In genomic region chr1:58447891-58448290, GRCh38 we compare ENCODE assay signal across 1 cellular context.
TF ChIP-seq lines count a peak whose summit lies in the region.

No MANE protein-coding gene starts in this region.

TF ChIP-seq in SK-N-SH treated with all-trans-retinoic acid at 6 μM for 48 hours, 23 proteins besides CTCF, POLR2A, EP300 and RAD21 (continued from another document):
- TF ChIP-seq, protein P1, sequence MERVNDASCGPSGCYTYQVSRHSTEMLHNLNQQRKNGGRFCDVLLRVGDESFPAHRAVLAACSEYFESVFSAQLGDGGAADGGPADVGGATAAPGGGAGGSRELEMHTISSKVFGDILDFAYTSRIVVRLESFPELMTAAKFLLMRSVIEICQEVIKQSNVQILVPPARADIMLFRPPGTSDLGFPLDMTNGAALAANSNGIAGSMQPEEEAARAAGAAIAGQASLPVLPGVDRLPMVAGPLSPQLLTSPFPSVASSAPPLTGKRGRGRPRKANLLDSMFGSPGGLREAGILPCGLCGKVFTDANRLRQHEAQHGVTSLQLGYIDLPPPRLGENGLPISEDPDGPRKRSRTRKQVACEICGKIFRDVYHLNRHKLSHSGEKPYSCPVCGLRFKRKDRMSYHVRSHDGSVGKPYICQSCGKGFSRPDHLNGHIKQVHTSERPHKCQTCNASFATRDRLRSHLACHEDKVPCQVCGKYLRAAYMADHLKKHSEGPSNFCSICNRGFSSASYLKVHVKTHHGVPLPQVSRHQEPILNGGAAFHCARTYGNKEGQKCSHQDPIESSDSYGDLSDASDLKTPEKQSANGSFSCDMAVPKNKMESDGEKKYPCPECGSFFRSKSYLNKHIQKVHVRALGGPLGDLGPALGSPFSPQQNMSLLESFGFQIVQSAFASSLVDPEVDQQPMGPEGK (CRISPR knock-in tag; IDR thresholded peaks at IDR 0.05; ENCODE audit: borderline replicate concordance), result no peak
- TF ChIP-seq BACH2 (CRISPR knock-in tag; IDR thresholded peaks at IDR 0.05; ENCODE audit: borderline replicate concordance) (no peak), OSR1 (CRISPR knock-in tag; IDR thresholded peaks at IDR 0.05) (no peak), ISL1 (CRISPR knock-in tag; IDR thresholded peaks at IDR 0.05) (no peak), PPARA (CRISPR knock-in tag; IDR thresholded peaks at IDR 0.05; ENCODE audit: borderline replicate concordance) (no peak), ZFP3 (CRISPR knock-in tag; IDR thresholded peaks at IDR 0.05) (no peak), GLIS3 (CRISPR knock-in tag; IDR thresholded peaks at IDR 0.05) (no peak), POU6F1 (CRISPR knock-in tag; IDR thresholded peaks at IDR 0.05; ENCODE audit: borderline replicate concordance, low read depth) (no peak), ZNF8 (CRISPR knock-in tag; IDR thresholded peaks at IDR 0.05) (no peak), ZNF565 (CRISPR knock-in tag; conservative IDR thresholded peaks at IDR 0.05; ENCODE audit: low read depth) (no peak), ZNF70 (CRISPR knock-in tag; IDR thresholded peaks at IDR 0.05) (no peak), TCF4 (CRISPR knock-in tag; IDR thresholded peaks at IDR 0.05; ENCODE audit: borderline replicate concordance) (no peak), ZFP30 (CRISPR knock-in tag; IDR thresholded peaks at IDR 0.05) (no peak), ESRRG (CRISPR knock-in tag; IDR thresholded peaks at IDR 0.05) (no peak), CSRNP3 (CRISPR knock-in tag; IDR thresholded peaks at IDR 0.05) (no peak)
- TF ChIP-seq, protein P2, sequence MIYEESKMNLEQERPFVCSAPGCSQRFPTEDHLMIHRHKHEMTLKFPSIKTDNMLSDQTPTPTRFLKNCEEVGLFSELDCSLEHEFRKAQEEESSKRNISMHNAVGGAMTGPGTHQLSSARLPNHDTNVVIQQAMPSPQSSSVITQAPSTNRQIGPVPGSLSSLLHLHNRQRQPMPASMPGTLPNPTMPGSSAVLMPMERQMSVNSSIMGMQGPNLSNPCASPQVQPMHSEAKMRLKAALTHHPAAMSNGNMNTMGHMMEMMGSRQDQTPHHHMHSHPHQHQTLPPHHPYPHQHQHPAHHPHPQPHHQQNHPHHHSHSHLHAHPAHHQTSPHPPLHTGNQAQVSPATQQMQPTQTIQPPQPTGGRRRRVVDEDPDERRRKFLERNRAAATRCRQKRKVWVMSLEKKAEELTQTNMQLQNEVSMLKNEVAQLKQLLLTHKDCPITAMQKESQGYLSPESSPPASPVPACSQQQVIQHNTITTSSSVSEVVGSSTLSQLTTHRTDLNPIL (CRISPR knock-in tag; IDR thresholded peaks at IDR 0.05; ENCODE audit: low read depth), result no peak
